14 cellular contexts compared by ENCODE assay signal in the genomic region with DNA sequence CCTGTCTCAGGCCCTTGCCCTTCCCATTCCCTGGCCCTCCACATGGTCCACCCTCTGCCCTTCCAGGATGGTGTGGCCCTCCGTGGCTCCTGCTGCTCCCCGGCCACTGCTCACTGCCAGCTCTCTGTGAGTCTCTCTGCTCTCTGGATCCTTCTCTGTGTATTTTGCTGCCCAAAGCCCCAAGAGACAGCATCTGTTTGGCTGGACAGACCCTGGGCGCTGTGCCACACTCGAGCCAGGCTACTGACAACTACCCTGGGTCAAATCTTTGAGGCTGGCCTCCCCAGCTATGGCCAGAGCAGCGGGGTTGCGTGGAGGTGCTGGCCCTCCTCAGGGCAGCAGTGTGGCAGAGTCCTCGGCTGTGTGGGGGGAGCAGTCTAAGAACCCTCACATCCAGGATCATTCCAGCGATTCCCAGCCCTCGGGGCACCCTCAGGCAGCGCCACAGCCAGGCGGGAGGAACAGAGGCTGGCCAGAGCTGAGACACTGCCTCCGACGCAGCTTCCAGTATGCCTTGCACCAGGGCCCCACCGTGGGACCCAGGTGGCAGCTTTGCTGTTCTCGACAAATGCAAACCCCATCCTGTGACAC.
DNase-seq lines count a peak whose midpoint lies in the region; ATAC-seq and TF ChIP-seq lines count a peak whose summit lies in the region.
"Had no signal": no experiment of that assay in that cellular context is flagged by ENCODE, and none has a peak within 500 bp of the region (broad histone marks: within the 10 kb centered on the region; RNA-seq: fewer than 3 reads in every experiment).

No MANE protein-coding gene starts in this region.

- no peak overlapping the region for H3K4me3 Mint-ChIP-seq in progenitor cell of endocrine pancreas (ENCODE audit: low read depth)

- POLR2A ChIA-PET in RWPE1 (lab: Yijun Ruan, JAX; ENCODE audit: low non-redundant PET), result no interaction called here

- peaks cover 44% of the 10 kb centered on the region for H3K27me3 Mint-ChIP-seq in progenitor cell of endocrine pancreas

- H3K27ac Mint-ChIP-seq in progenitor cell of endocrine pancreas, result peak overlapping the region; percentile 6

- CTCF ChIA-PET in RWPE1 (lab: Yijun Ruan, JAX), result no interaction called here

- TF ChIP-seq CTCF in progenitor cell of endocrine pancreas (IDR thresholded peaks at IDR 0.05; ENCODE audit: unreplicated experiment) (no peak), RWPE1 (conservative IDR thresholded peaks at IDR 0.05; ENCODE audit: low read depth) (no peak)

- H3K9me3 Mint-ChIP-seq in progenitor cell of endocrine pancreas (ENCODE audit: low read depth), result peaks cover 4% of the 10 kb centered on the region

- no peaks in the 10 kb centered on the region for H3K36me3 Mint-ChIP-seq in progenitor cell of endocrine pancreas (ENCODE audit: insufficient read depth)

- H3K27ac ChIP-seq in RWPE1, result no peak overlapping the region
- H3K27ac ChIP-seq: A549 had no signal

- DNase-seq in Right ventricle myocardium inferior (ENCODE audit: missing footprints) (peak; percentile 61), cardiac septum (ENCODE audit: low spot score) (no peak), head of caudate nucleus (peak in 41 of 42 donors; percentile 22 to 79 (median 60)), progenitor cell of endocrine pancreas (ENCODE audit: low spot score, unreplicated experiment) (no peak), RWPE1 (ENCODE audit: low spot score) (no peak), HUDEP-2 (lab: John Stamatoyannopoulos, UW; ENCODE audit: unreplicated experiment in 76 of 76) (no peak), NOMO-1 treated with dmso at 0.1 percent for 144 hours (lab: John Stamatoyannopoulos, UW; ENCODE audit: unreplicated experiment) (no peak)
- DNase-seq in activated effector memory CD4-positive, alpha-beta T cell treated with Interleukin-2 at 50 U/mL for 16 hours, result no peak
- DNase-seq: activated CD4-positive, alpha-beta T cell treated with anti-CD3 and anti-CD28 coated beads, Interleukin-2, amount 50 U/mL, for 1 hour; activated gamma-delta T cell treated with Interleukin-2 at 50 U/mL for 16 hours; cortex of kidney; NCI-H774; SW 1271 had no signal

- intact Hi-C loops in Right ventricle myocardium inferior (cut with DNase I), result no loop called here
- intact Hi-C loops in cardiac septum (cut with DNase I), result no loop called here
- intact Hi-C loops in head of caudate nucleus (cut with DNase I), result loop anchor here (10.0 kb wide), 1 partner anchor 59 kb away; no protein-coding TSS in a partner anchor

- peak; percentile 15 for ATAC-seq in Right ventricle myocardium inferior

- H3K4me1 Mint-ChIP-seq in progenitor cell of endocrine pancreas (ENCODE audit: low read depth), result peaks cover 14% of the 10 kb centered on the region

Comparison
In these comparisons a context has a peak if more than half of its experiments do, and no peak if none do; other contexts are left out.
1. DNase-seq: peak in Right ventricle myocardium inferior (single experiment) and head of caudate nucleus (41 of 42); none in cardiac septum (single experiment), progenitor cell of endocrine pancreas (single experiment), RWPE1 (single experiment), HUDEP-2 (0 of 76), activated effector memory CD4-positive, alpha-beta T cell treated with Interleukin-2 at 50 U/mL for 16 hours (single experiment) and NOMO-1 treated with dmso at 0.1 percent for 144 hours (single experiment).